ENCODE assay signal across 3 cellular contexts in the genomic region with DNA sequence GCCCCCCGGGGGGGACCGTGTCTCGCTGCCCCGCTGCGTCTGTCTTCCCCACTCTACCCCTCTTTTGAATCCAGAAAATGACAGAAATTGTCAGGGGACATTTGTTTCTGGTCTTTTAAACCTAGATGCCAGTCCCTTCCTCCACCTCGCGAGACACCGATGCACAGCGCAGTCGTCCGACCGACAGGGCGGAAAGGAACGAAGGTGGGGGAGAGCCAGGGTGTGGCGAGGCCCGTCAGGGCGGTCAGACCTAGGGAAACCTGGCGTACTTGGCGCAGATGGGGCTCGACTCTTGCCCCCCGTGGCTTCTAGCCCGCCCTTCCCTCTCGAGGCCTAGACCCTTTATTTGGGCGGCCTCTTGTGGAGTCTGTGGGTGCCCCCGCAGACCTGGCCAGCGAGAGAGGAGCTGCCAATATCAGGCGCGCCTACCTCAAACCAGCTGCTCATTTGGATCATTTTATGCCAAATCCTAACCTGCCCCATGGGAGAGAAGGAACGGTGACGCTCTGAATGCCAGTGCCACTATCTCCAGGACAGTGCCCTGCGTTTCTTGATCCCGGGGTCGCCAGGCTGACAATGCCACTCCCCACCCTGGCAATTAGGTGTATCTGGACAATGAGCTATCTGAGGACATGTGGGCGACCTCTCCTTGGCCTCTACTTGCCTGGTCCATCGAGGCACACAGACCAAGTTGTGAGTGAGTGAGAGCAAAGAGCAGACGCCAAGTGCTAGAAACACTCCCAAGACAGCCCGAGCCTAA.
TF ChIP-seq lines count a peak whose summit lies in the region.

No MANE protein-coding gene starts in this region.

TF ChIP-seq in A549, 52 proteins besides CTCF, POLR2A, EP300 and RAD21 (continued from another document):
- TF ChIP-seq, protein P1, sequence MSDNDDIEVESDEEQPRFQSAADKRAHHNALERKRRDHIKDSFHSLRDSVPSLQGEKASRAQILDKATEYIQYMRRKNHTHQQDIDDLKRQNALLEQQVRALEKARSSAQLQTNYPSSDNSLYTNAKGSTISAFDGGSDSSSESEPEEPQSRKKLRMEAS (IDR thresholded peaks at IDR 0.05): no peak
- TF ChIP-seq MYC (IDR thresholded peaks at IDR 0.05; ENCODE audit: borderline replicate concordance, low read length): no peak
- no peak for TF ChIP-seq NPAS2 (CRISPR knock-in tag; IDR thresholded peaks at IDR 0.05; ENCODE audit: borderline replicate concordance)
- no peak for TF ChIP-seq HDAC2 (IDR thresholded peaks at IDR 0.05)
- no peak for TF ChIP-seq ZNF302 (CRISPR knock-in tag; IDR thresholded peaks at IDR 0.05)

TF ChIP-seq in HEK293T, 16 proteins besides CTCF, POLR2A, EP300 and RAD21 (continued from another document):
- no peak for TF ChIP-seq LEF1 (IDR thresholded peaks at IDR 0.05; ENCODE audit: borderline replicate concordance)
- no peak for TF ChIP-seq L3MBTL2 (conservative IDR thresholded peaks at IDR 0.05)
- no peak for TF ChIP-seq NFRKB (IDR thresholded peaks at IDR 0.05)
- TF ChIP-seq FOXA1 (IDR thresholded peaks at IDR 0.05): no peak
- TF ChIP-seq BHLHE40 (IDR thresholded peaks at IDR 0.05; ENCODE audit: borderline replicate concordance): no peak
- TF ChIP-seq ZNF384 (IDR thresholded peaks at IDR 0.05): no peak
- TF ChIP-seq HDGF (IDR thresholded peaks at IDR 0.05; ENCODE audit: borderline replicate concordance): no peak
- no peak for TF ChIP-seq SUZ12 (IDR thresholded peaks at IDR 0.05)
- no peak for TF ChIP-seq ARNT (IDR thresholded peaks at IDR 0.05)
- no peak for TF ChIP-seq TARDBP (IDR thresholded peaks at IDR 0.05)
- TF ChIP-seq FOXM1 (IDR thresholded peaks at IDR 0.05; ENCODE audit: borderline replicate concordance): no peak
- TF ChIP-seq, protein P2, sequence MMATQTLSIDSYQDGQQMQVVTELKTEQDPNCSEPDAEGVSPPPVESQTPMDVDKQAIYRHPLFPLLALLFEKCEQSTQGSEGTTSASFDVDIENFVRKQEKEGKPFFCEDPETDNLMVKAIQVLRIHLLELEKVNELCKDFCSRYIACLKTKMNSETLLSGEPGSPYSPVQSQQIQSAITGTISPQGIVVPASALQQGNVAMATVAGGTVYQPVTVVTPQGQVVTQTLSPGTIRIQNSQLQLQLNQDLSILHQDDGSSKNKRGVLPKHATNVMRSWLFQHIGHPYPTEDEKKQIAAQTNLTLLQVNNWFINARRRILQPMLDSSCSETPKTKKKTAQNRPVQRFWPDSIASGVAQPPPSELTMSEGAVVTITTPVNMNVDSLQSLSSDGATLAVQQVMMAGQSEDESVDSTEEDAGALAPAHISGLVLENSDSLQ (IDR thresholded peaks at IDR 0.05): no peak
- no peak for TF ChIP-seq CTBP1 (IDR thresholded peaks at IDR 0.05; ENCODE audit: borderline replicate concordance)
- no peak for TF ChIP-seq FOXK2 (IDR thresholded peaks at IDR 0.05)

TF ChIP-seq in GM12878, 131 proteins besides CTCF, POLR2A, EP300 and RAD21 (continued from another document):
- TF ChIP-seq HDAC6 (IDR thresholded peaks at IDR 0.05; ENCODE audit: unreplicated experiment): peak; percentile 4
TF ChIP-seq in GM12878: peak in this region for 1.
